9 cellular contexts compared by ENCODE assay signal in the genomic region with DNA sequence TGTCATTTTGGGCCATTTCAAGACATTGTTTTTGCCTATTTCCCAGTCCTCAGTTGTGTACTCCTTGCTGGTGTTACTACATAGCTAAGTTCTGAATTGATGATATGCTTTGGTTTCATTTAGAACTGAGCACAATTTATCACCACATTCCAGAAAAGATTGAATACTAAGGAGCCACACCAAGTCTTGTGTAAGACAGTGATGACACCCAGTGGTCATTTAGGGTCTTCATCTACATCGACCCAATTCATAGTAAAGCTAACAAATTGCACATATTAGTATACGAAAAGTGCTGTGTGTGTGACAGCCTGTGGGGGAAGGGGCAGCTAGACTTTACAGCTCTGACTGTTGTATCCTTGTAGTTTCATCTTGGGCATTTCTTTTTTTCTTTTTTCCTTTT. TPM values are rescaled to one million over a fixed set of nuclear protein-coding genes. Genes with fewer than 3 reads are reported as not detected.
DNase-seq lines count a peak whose midpoint lies in the region; ATAC-seq and TF ChIP-seq lines count a peak whose summit lies in the region.
"Had no signal": no experiment of that assay in that cellular context is flagged by ENCODE, and none has a peak within 500 bp of the region (broad histone marks: within the 10 kb centered on the region; RNA-seq: fewer than 3 reads in every experiment).

No MANE protein-coding gene starts in this region.

- no peaks in the 10 kb centered on the region for H3K36me3 Mint-ChIP-seq in osteocyte (ENCODE audit: unreplicated experiment)

- no peak overlapping the region for H3K4me3 ChIP-seq in GM12865 (ENCODE audit: low read depth, low read length)

- peak; percentile 26 for TF ChIP-seq CTCF in GM12865 (IDR thresholded peaks at IDR 0.05; ENCODE audit: insufficient read depth, low read depth, low read length, missing control alignments)
- peak; percentile 65 for TF ChIP-seq CTCF in osteocyte (IDR thresholded peaks at IDR 0.05)

- no peak for ATAC-seq in HG03521 (IDR thresholded peaks at IDR 0.05; ENCODE audit: unreplicated experiment)
- ATAC-seq: activated CD8-positive, alpha-beta T cell treated with anti-CD3 and anti-CD28 coated beads, Interleukin-2, amount 10 ng/mL, durations not matched to agents 7 days and 5 days had no signal

- H3K4me3 Mint-ChIP-seq in osteocyte (ENCODE audit: unreplicated experiment) = no peak overlapping the region
- H3K4me3 Mint-ChIP-seq: activated CD8-positive, alpha-beta T cell treated with anti-CD3 and anti-CD28 coated beads, Interleukin-2, amount 10 ng/mL, durations not matched to agents 7 days and 5 days had no signal

- H3K27me3 Mint-ChIP-seq in osteocyte (ENCODE audit: unreplicated experiment) = no peaks in the 10 kb centered on the region

- DNase-seq in GM12865 (ENCODE audit: low read depth) = peak; percentile 39
- peak; percentile 62 for DNase-seq in NAMALWA (ENCODE audit: low spot score)
- peak; percentile 43 for DNase-seq in dedifferentiated amniotic fluid mesenchymal stem cell (ENCODE audit: extremely low spot score)
- no peak for DNase-seq in osteocyte (ENCODE audit: extremely low spot score, unreplicated experiment)
- no peak for DNase-seq in GOT3 (lab: John Stamatoyannopoulos, UW)
- DNase-seq in GDM1 (lab: John Stamatoyannopoulos, UW) = no peak
- DNase-seq: activated CD8-positive, alpha-beta T cell treated with anti-CD3 and anti-CD28 coated beads, Interleukin-2, amount 10 ng/mL, durations not matched to agents 7 days and 5 days; hypothalamus had no signal

- no peak overlapping the region for H3K27ac Mint-ChIP-seq in osteocyte (ENCODE audit: unreplicated experiment)
- H3K27ac Mint-ChIP-seq: activated CD8-positive, alpha-beta T cell treated with anti-CD3 and anti-CD28 coated beads, Interleukin-2, amount 10 ng/mL, durations not matched to agents 7 days and 5 days had no signal

- H3K9me3 Mint-ChIP-seq in osteocyte (ENCODE audit: unreplicated experiment) = no peaks in the 10 kb centered on the region

- peaks cover under 1% of the 10 kb centered on the region for H3K4me1 Mint-ChIP-seq in osteocyte (ENCODE audit: unreplicated experiment)

RNA-seq across cellular contexts. Expression of gene DLX2, which starts 10.9 kb away (rescaled TPM):
- 17.4 and 17.6 TPM in 2 replicates for total RNA-seq in osteocyte
- total RNA-seq: activated CD8-positive, alpha-beta T cell treated with anti-CD3 and anti-CD28 coated beads, Interleukin-2, amount 10 ng/mL, durations not matched to agents 7 days and 5 days had no signal

RNA-seq across cellular contexts. Expression of gene DLX1, which starts 28.3 kb away (rescaled TPM):
- 25.2 and 29.7 TPM in 2 replicates for total RNA-seq in osteocyte
- total RNA-seq: activated CD8-positive, alpha-beta T cell treated with anti-CD3 and anti-CD28 coated beads, Interleukin-2, amount 10 ng/mL, durations not matched to agents 7 days and 5 days had no signal

Comparison
In these comparisons a context has a peak if more than half of its experiments do, and no peak if none do; other contexts are left out.
1. DNase-seq: peak in GM12865 (single experiment), NAMALWA (single experiment) and dedifferentiated amniotic fluid mesenchymal stem cell (single experiment); none in osteocyte (single experiment), GOT3 (single experiment) and GDM1 (single experiment).